In genomic region chr17:39971076-39971603, GRCh38 we compare ENCODE assay signal across 24 cellular contexts. TPM values are rescaled to one million over a fixed set of nuclear protein-coding genes. Genes with fewer than 3 reads are reported as not detected.
DNase-seq lines count a peak whose midpoint lies in the region; ATAC-seq and TF ChIP-seq lines count a peak whose summit lies in the region.
"Had no signal": no experiment of that assay in that cellular context is flagged by ENCODE, and none has a peak within 500 bp of the region (broad histone marks: within the 10 kb centered on the region; RNA-seq: fewer than 3 reads in every experiment).

No MANE protein-coding gene starts in this region.

- DNase-seq in T-helper 17 cell (no peak), spleen (peak; percentile 1), T1000 (lab: John Stamatoyannopoulos, UW) (no peak), NCI-H510A (lab: John Stamatoyannopoulos, UW) (no peak), Right ventricle myocardium inferior (ENCODE audit: missing footprints) (no peak), glutamatergic neuron (no peak)
- DNase-seq: C1 segment of cervical spinal cord; CD4-positive, alpha-beta memory T cell; COR-L47; DMS53; DMS79 treated with DMSO at 0.1 percent for 48 hours; GF-D8; H9 had no signal

- no peaks in the 10 kb centered on the region for H3K36me3 ChIP-seq in spleen

- no peak for TF ChIP-seq CTCF in nephron (IDR thresholded peaks at IDR 0.05; ENCODE audit: unreplicated experiment in 3 of 3)
- no peak for TF ChIP-seq CTCF in spleen (IDR thresholded peaks at IDR 0.05 in 8 of 11, conservative IDR thresholded peaks at IDR 0.05 in 3 of 11)
- TF ChIP-seq CTCF in glutamatergic neuron (IDR thresholded peaks at IDR 0.05; ENCODE audit: partially characterized antibody, unreplicated experiment): no peak

- H3K4me3 Mint-ChIP-seq in T-helper 17 cell: no peak overlapping the region
- H3K4me3 Mint-ChIP-seq in nephron: no peak overlapping the region
- H3K4me3 Mint-ChIP-seq in glutamatergic neuron (ENCODE audit: unreplicated experiment): no peak overlapping the region
- H3K4me3 Mint-ChIP-seq: CD4-positive, alpha-beta memory T cell; GM23338; H9 had no signal

- peaks cover 2% of the 10 kb centered on the region for H3K36me3 Mint-ChIP-seq in T-helper 17 cell (ENCODE audit: low read depth)
- H3K36me3 Mint-ChIP-seq in nephron (ENCODE audit: low read depth): no peaks in the 10 kb centered on the region
- no peaks in the 10 kb centered on the region for H3K36me3 Mint-ChIP-seq in glutamatergic neuron (ENCODE audit: unreplicated experiment)
- H3K36me3 Mint-ChIP-seq: CD4-positive, alpha-beta memory T cell had no signal

- peaks cover 0 to 36% (median 3%) of the 10 kb centered on the region in 6 donors for H3K4me1 ChIP-seq in spleen

- no peak for TF ChIP-seq POLR2A in spleen (IDR thresholded peaks at IDR 0.05)

- intact Hi-C loops in spleen (cut with DNase I; ENCODE audit: low total_unique reads) (no loop called here), Right ventricle myocardium inferior (cut with DNase I) (no loop called here)

- WGBS in spleen, 5 donors: 79 to 93% (median 90%) methylated on average over 4 of the region's 4 CpGs

- no peaks in the 10 kb centered on the region for H3K9me3 Mint-ChIP-seq in nephron
- no peaks in the 10 kb centered on the region for H3K9me3 Mint-ChIP-seq in glutamatergic neuron (ENCODE audit: unreplicated experiment)
- H3K9me3 Mint-ChIP-seq: CD4-positive, alpha-beta memory T cell; GM23338; H9 had no signal

- ATAC-seq in T-helper 17 cell (no peak), esophagus mucosa (peak; percentile 54), Right ventricle myocardium inferior (no peak)
- ATAC-seq: GM23338, HCT116 had no signal

- H3K9me3 ChIP-seq in T-helper 17 cell (ENCODE audit: control insufficient read depth, low read length, poor library complexity, severe bottlenecking) (no peaks in the 10 kb centered on the region), spleen (no peaks in the 10 kb centered on the region)

- H3K27ac ChIP-seq in spleen: no peak overlapping the region

- no peak overlapping the region for H3K4me3 ChIP-seq in spleen
- H3K4me3 ChIP-seq: GM23338 had no signal

- H3K4me1 Mint-ChIP-seq in T-helper 17 cell (peaks cover 12% of the 10 kb centered on the region), nephron (peaks cover 17% of the 10 kb centered on the region), glutamatergic neuron (ENCODE audit: low read depth, unreplicated experiment) (peaks cover 4% of the 10 kb centered on the region)
- H3K4me1 Mint-ChIP-seq: GM23338 had no signal

- H3K27me3 Mint-ChIP-seq in T-helper 17 cell (peaks cover 49% of the 10 kb centered on the region), nephron (ENCODE audit: low read depth) (peaks cover 49% of the 10 kb centered on the region), glutamatergic neuron (ENCODE audit: unreplicated experiment) (peaks cover 10% of the 10 kb centered on the region)

- H3K27me3 ChIP-seq in spleen (replicated peaks in 1 of 7): peaks cover 0 to 11% (median 0%) of the 10 kb centered on the region in 7 donors

- H3K27ac Mint-ChIP-seq in T-helper 17 cell: peak overlapping the region; percentile 24
- H3K27ac Mint-ChIP-seq in nephron: peak overlapping the region; percentile 76 to 88 (median 85)
- no peak overlapping the region for H3K27ac Mint-ChIP-seq in glutamatergic neuron (ENCODE audit: unreplicated experiment)
- H3K27ac Mint-ChIP-seq: GM23338 had no signal

RNA-seq across cellular contexts. Expression of gene GSDMA, which starts 8.3 kb away (rescaled TPM):
- total RNA-seq in T-helper 17 cell (under 1 TPM in 1 of 2 donors, not detected in 1; 0.26 TPM), esophagus mucosa (1.9 TPM), spleen (1 to 10 TPM in 1 of 7 donors, under 1 TPM in 4, not detected in 2; 0.30 to 1.2 (median 0.50) TPM), Right ventricle myocardium inferior (1.4 TPM), glutamatergic neuron (ENCODE audit: unreplicated experiment) (not detected)
- under 1 TPM in 2 of 3 donors, not detected in 1; 0.07 to 0.24 TPM for polyA plus RNA-seq in spleen
- total RNA-seq: A172, A673, Daoy, G401, GM23338, H4, H9 had no signal
- polyA plus RNA-seq: BJ, GM23338 had no signal

RNA-seq across cellular contexts. Expression of gene PSMD3, which starts 9.5 kb away (rescaled TPM):
- total RNA-seq in T-helper 17 cell (10 to 100 TPM; 51.8 to 63.9 TPM), esophagus mucosa (80.2 TPM), spleen (10 to 100 TPM; 57.4 to 70.6 (median 65.5) TPM), Right ventricle myocardium inferior (86.9 TPM), glutamatergic neuron (ENCODE audit: unreplicated experiment) (113 TPM)
- 10 to 100 TPM; 35.6 to 50.8 (median 43.5) TPM for polyA plus RNA-seq in spleen

RNA-seq across cellular contexts. Expression of gene LRRC3C, which starts 43.6 kb away (rescaled TPM):
- total RNA-seq in T-helper 17 cell: not detected
- total RNA-seq in esophagus mucosa: not detected
- not detected for total RNA-seq in spleen
- polyA plus RNA-seq in spleen: under 1 TPM in 1 of 3 donors, not detected in 2; 0.08 TPM
- total RNA-seq in Right ventricle myocardium inferior: not detected
- not detected for total RNA-seq in glutamatergic neuron (ENCODE audit: unreplicated experiment)
- total RNA-seq: A172; A673; Calu3; CD4-positive, alpha-beta memory T cell; Daoy; G401; H4; H9 had no signal
- polyA plus RNA-seq: BJ; CD4-positive, alpha-beta memory T cell; GM23338 had no signal

RNA-seq across cellular contexts. Expression of gene ORMDL3, which starts 43.7 kb away (rescaled TPM):
- total RNA-seq in T-helper 17 cell (10 to 100 TPM; 76.0 to 88.9 TPM), esophagus mucosa (18.5 TPM), spleen (10 to 100 TPM; 48.0 to 77.6 (median 58.2) TPM), Right ventricle myocardium inferior (34.7 TPM), glutamatergic neuron (ENCODE audit: unreplicated experiment) (70.9 TPM)
- 10 to 100 TPM; 34.7 to 44.0 (median 40.5) TPM for polyA plus RNA-seq in spleen

RNA-seq across cellular contexts. Expression of gene CSF3, which starts 44.1 kb away (rescaled TPM):
- not detected for total RNA-seq in T-helper 17 cell
- 0.64 TPM for total RNA-seq in esophagus mucosa
- 1 to 10 TPM in 2 of 7 donors, under 1 TPM in 1, not detected in 4; 0.54 to 1.8 (median 1.6) TPM for total RNA-seq in spleen
- 1 to 10 TPM in 2 of 3 donors, under 1 TPM in 1; 0.24 to 1.4 (median 1.2) TPM for polyA plus RNA-seq in spleen
- not detected for total RNA-seq in Right ventricle myocardium inferior
- total RNA-seq in glutamatergic neuron (ENCODE audit: unreplicated experiment): not detected
- total RNA-seq: A172; A673; CD4-positive, alpha-beta memory T cell; G401; GM23338; H4; H9 had no signal
- polyA plus RNA-seq: BJ; CD4-positive, alpha-beta memory T cell; GM23338 had no signal
